In genomic region chr14:55243813-55244212, GRCh38 we compare ENCODE assay signal across 29 cellular contexts.
"Had no signal": no experiment of that assay in that cellular context is flagged by ENCODE, and none has a peak within 500 bp of the region (broad histone marks: within the 10 kb centered on the region; RNA-seq: fewer than 3 reads in every experiment).

No MANE protein-coding gene starts in this region.

- ATAC-seq: heart left ventricle; naive thymus-derived CD4-positive, alpha-beta T cell; natural killer cell treated with Interleukin-12 subunit alpha and Interleukin-12 subunit beta and Interleukin-15 and Interleukin-18, amount 100 ng/mL, for 72 hours; right cardiac atrium; sciatic nerve; stimulated activated naive B cell treated with anti-CD40 and anti-IgM and Interleukin-4, amounts not matched to agents 10 μg/mL and 1 μg/mL and 100 μg/mL, for 72 hours; stimulated activated naive CD8-positive, alpha-beta T cell treated with anti-CD3 and anti-CD28 coated beads, Interleukin-15, Interleukin-2, amounts not matched to agents 100 U/mL and 50 U/mL, for 24 hours had no signal

- H3K36me3 Mint-ChIP-seq: immature natural killer cell; mesothelial cell of epicardium; naive thymus-derived CD4-positive, alpha-beta T cell; natural killer cell treated with Interleukin-12 subunit alpha and Interleukin-12 subunit beta and Interleukin-15 and Interleukin-18, amount 100 ng/mL, for 72 hours; stimulated activated naive B cell treated with anti-CD40 and anti-IgM and Interleukin-4, amounts not matched to agents 10 μg/mL and 1 μg/mL and 100 μg/mL, for 72 hours; type B pancreatic cell had no signal

- H3K36me3 ChIP-seq: heart left ventricle, left ventricle myocardium inferior, neutrophil, ovary, prostate gland, stomach, thyroid gland, vagina had no signal

- H3K4me3 ChIP-seq: heart left ventricle, left ventricle myocardium inferior, lung, ovary, prostate gland, skin epidermis, stomach, testis, thyroid gland, vagina had no signal

- H3K9me3 ChIP-seq: heart left ventricle, left ventricle myocardium inferior, neutrophil, ovary, prostate gland, stomach, testis, thyroid gland, vagina had no signal

- H3K4me3 Mint-ChIP-seq: immature natural killer cell; mesothelial cell of epicardium; naive thymus-derived CD4-positive, alpha-beta T cell; natural killer cell treated with Interleukin-12 subunit alpha and Interleukin-12 subunit beta and Interleukin-15 and Interleukin-18, amount 100 ng/mL, for 72 hours; neural crest cell; stimulated activated naive B cell treated with anti-CD40 and anti-IgM and Interleukin-4, amounts not matched to agents 10 μg/mL and 1 μg/mL and 100 μg/mL, for 72 hours; type B pancreatic cell had no signal

- H3K27ac ChIP-seq: heart left ventricle, left ventricle myocardium inferior, neutrophil, ovary, prostate gland, skin epidermis, stomach, testis, thyroid gland, vagina had no signal

- H3K4me1 ChIP-seq: heart left ventricle, prostate gland had no signal

- DNase-seq: heart left ventricle; hypothalamus; immature natural killer cell; kidney; left ventricle myocardium inferior; mesendoderm; naive thymus-derived CD4-positive, alpha-beta T cell; ovary; retina; right cardiac atrium; stimulated activated CD4-positive, alpha-beta T cell treated with anti-CD3 and anti-CD28 coated beads, Interleukin-12 subunit alpha, Interleukin-12 subunit beta, amount 100 ng/mL, for 4 hours; stimulated activated CD4-positive, alpha-beta T cell treated with anti-CD3 and anti-CD28 coated beads, Interleukin-15, amount 100 ng/mL, for 24 hours; stimulated activated CD4-positive, alpha-beta T cell treated with anti-CD3 and anti-CD28 coated beads, Interleukin-2, amount 100 ng/mL, for 24 hours; stimulated activated CD4-positive, alpha-beta T cell treated with anti-CD3 and anti-CD28 coated beads, Interleukin-4, amount 100 ng/mL, for 1 hour; stimulated activated naive B cell treated with anti-CD40 and anti-IgM and Interleukin-4, amounts not matched to agents 10 μg/mL and 1 μg/mL and 100 μg/mL, for 72 hours; stimulated activated naive CD8-positive, alpha-beta T cell treated with anti-CD3 and anti-CD28 coated beads, Interleukin-15, Interleukin-2, amounts not matched to agents 100 U/mL and 50 U/mL, for 24 hours; stomach; testis; thyroid gland had no signal

- H3K27ac Mint-ChIP-seq: immature natural killer cell; mesothelial cell of epicardium; naive thymus-derived CD4-positive, alpha-beta T cell; natural killer cell treated with Interleukin-12 subunit alpha and Interleukin-12 subunit beta and Interleukin-15 and Interleukin-18, amount 100 ng/mL, for 72 hours; stimulated activated naive B cell treated with anti-CD40 and anti-IgM and Interleukin-4, amounts not matched to agents 10 μg/mL and 1 μg/mL and 100 μg/mL, for 72 hours; type B pancreatic cell had no signal

- H3K4me1 Mint-ChIP-seq: immature natural killer cell, mesothelial cell of epicardium, neural crest cell had no signal

- H3K9me3 Mint-ChIP-seq: immature natural killer cell; mesothelial cell of epicardium; naive thymus-derived CD4-positive, alpha-beta T cell; natural killer cell treated with Interleukin-12 subunit alpha and Interleukin-12 subunit beta and Interleukin-15 and Interleukin-18, amount 100 ng/mL, for 72 hours; neural crest cell; stimulated activated naive B cell treated with anti-CD40 and anti-IgM and Interleukin-4, amounts not matched to agents 10 μg/mL and 1 μg/mL and 100 μg/mL, for 72 hours; type B pancreatic cell had no signal

- H3K27me3 ChIP-seq: ovary, testis, thyroid gland, vagina had no signal
